8 cellular contexts compared by ENCODE assay signal in genomic region chr14:39175445-39176262, GRCh38.
DNase-seq lines count a peak whose midpoint lies in the region; ATAC-seq and TF ChIP-seq lines count a peak whose summit lies in the region.

No MANE protein-coding gene starts in this region.

- peak; percentile 25 to 36 for DNase-seq in stimulated activated CD4-positive, alpha-beta T cell treated with anti-CD3 and anti-CD28 coated beads, Interleukin-12 subunit alpha, Interleukin-12 subunit beta, amount 100 ng/mL, for 24 hours (ENCODE audit: low read depth in 2 of 2)
- DNase-seq in stimulated activated CD4-positive, alpha-beta T cell treated with anti-CD3 and anti-CD28 coated beads, Interleukin-12 subunit alpha, Interleukin-12 subunit beta, amount 100 ng/mL, for 4 hours: no peak
- DNase-seq in NOMO-1 (lab: John Stamatoyannopoulos, UW; ENCODE audit: unreplicated experiment in 2 of 2): peak; percentile 6 to 34
- no peak for DNase-seq in astrocyte of the spinal cord (ENCODE audit: low read depth, low spot score)
- DNase-seq in islet precursor cell: peak; percentile 73
- DNase-seq in stimulated activated CD4-positive, alpha-beta T cell treated with anti-CD3 and anti-CD28 coated beads, Interleukin-4, amount 100 ng/mL, for 1 hour: peak; percentile 40
- no peak for DNase-seq in NCI-H187 treated with DMSO at 0.1 percent for 48 hours (lab: John Stamatoyannopoulos, UW)

- TF ChIP-seq CTCF in astrocyte of the spinal cord (IDR thresholded peaks at IDR 0.05; ENCODE audit: low read depth, low read length): no peak

- ATAC-seq in HG02852 (IDR thresholded peaks at IDR 0.05; ENCODE audit: unreplicated experiment): peak; percentile 9

- in situ Hi-C loops in astrocyte of the spinal cord (cut with HindIII; ENCODE audit: low sequenced_read_pairs): no loop called here

- peak overlapping the region; percentile 99 for H3K4me3 ChIP-seq in astrocyte of the spinal cord (ENCODE audit: low read depth, low read length)

Comparison
In these comparisons a context has a peak if more than half of its experiments do, and no peak if none do; other contexts are left out.
1. DNase-seq: peak in stimulated activated CD4-positive, alpha-beta T cell treated with anti-CD3 and anti-CD28 coated beads, Interleukin-12 subunit alpha, Interleukin-12 subunit beta, amount 100 ng/mL, for 24 hours (2 of 2), NOMO-1 (2 of 2), islet precursor cell (single experiment) and stimulated activated CD4-positive, alpha-beta T cell treated with anti-CD3 and anti-CD28 coated beads, Interleukin-4, amount 100 ng/mL, for 1 hour (single experiment); none in stimulated activated CD4-positive, alpha-beta T cell treated with anti-CD3 and anti-CD28 coated beads, Interleukin-12 subunit alpha, Interleukin-12 subunit beta, amount 100 ng/mL, for 4 hours (single experiment), astrocyte of the spinal cord (single experiment) and NCI-H187 treated with DMSO at 0.1 percent for 48 hours (single experiment).